In genomic region chr9:83299094-83299493, GRCh38 we compare ENCODE assay signal across 19 cellular contexts.
A peak's percentile ranks its signal among the peaks of the same experiment; 100 is the strongest.
DNase-seq lines count a peak whose midpoint lies in the region; ATAC-seq and TF ChIP-seq lines count a peak whose summit lies in the region.
"Had no signal": no experiment of that assay in that cellular context is flagged by ENCODE, and none has a peak within 500 bp of the region (broad histone marks: within the 10 kb centered on the region; RNA-seq: fewer than 3 reads in every experiment).

No MANE protein-coding gene starts in this region.

- intact Hi-C loops in activated CD8-positive, alpha-beta T cell treated with anti-CD3 and anti-CD28 coated beads for 36 hours (cut with micrococcal nuclease), result no loop called here
- intact Hi-C loops in right cardiac atrium (cut with DNase I), result no loop called here

- H3K4me2 ChIP-seq in parathyroid adenoma (ENCODE audit: low read length), result no peak overlapping the region

- H3K27ac ChIP-seq in ACC112 (ENCODE audit: low read depth, low read length) (peak overlapping the region; percentile 41; the same call in 1 of the 2 replicates), parathyroid adenoma (peak overlapping the region; percentile 42), right cardiac atrium (ENCODE audit: low read length) (no peak overlapping the region)
- H3K27ac ChIP-seq: C4-2B had no signal

- H2AFZ ChIP-seq in ACC112 (ENCODE audit: low read length, unreplicated experiment), result no peak overlapping the region
- no peak overlapping the region for H2AFZ ChIP-seq in parathyroid adenoma

- H3K79me2 ChIP-seq in ACC112 (ENCODE audit: control insufficient read depth, insufficient read depth, low read length, unreplicated experiment), result no peaks in the 10 kb centered on the region
- peaks cover 3% of the 10 kb centered on the region for H3K79me2 ChIP-seq in parathyroid adenoma

- H3K36me3 Mint-ChIP-seq in activated CD8-positive, alpha-beta T cell treated with anti-CD3 and anti-CD28 coated beads for 36 hours (ENCODE audit: low read depth), result no peaks in the 10 kb centered on the region

- H3K9me3 ChIP-seq in parathyroid adenoma (ENCODE audit: control insufficient read depth, low read length) (no peaks in the 10 kb centered on the region), right cardiac atrium (ENCODE audit: control insufficient read depth, low read length) (no peaks in the 10 kb centered on the region)
- H3K9me3 ChIP-seq: HAP-1 had no signal

- ATAC-seq in activated CD8-positive, alpha-beta T cell treated with anti-CD3 and anti-CD28 coated beads for 36 hours, result no peak
- no peak for ATAC-seq in right cardiac atrium

- H3K36me3 ChIP-seq in ACC112 (ENCODE audit: insufficient read depth, low read length) (no peaks in the 10 kb centered on the region), parathyroid adenoma (ENCODE audit: control insufficient read depth, insufficient read depth, low read length) (no peaks in the 10 kb centered on the region)
- H3K36me3 ChIP-seq: HAP-1 had no signal

- H3K27me3 ChIP-seq in ACC112 (ENCODE audit: insufficient read depth, low read length) (no peaks in the 10 kb centered on the region), parathyroid adenoma (ENCODE audit: control insufficient read depth, insufficient read depth, low read length) (no peaks in the 10 kb centered on the region), right cardiac atrium (ENCODE audit: control insufficient read depth, insufficient read depth) (no peaks in the 10 kb centered on the region)

- H3K9ac ChIP-seq in parathyroid adenoma, result no peak overlapping the region

- H3K4me3 Mint-ChIP-seq in activated CD8-positive, alpha-beta T cell treated with anti-CD3 and anti-CD28 coated beads for 36 hours, result no peak overlapping the region

- H3K4me1 Mint-ChIP-seq in activated CD8-positive, alpha-beta T cell treated with anti-CD3 and anti-CD28 coated beads for 36 hours (ENCODE audit: low read depth), result no peaks in the 10 kb centered on the region

- no peak overlapping the region for H3K27ac Mint-ChIP-seq in activated CD8-positive, alpha-beta T cell treated with anti-CD3 and anti-CD28 coated beads for 36 hours

- H3K4me3 ChIP-seq in ACC112 (ENCODE audit: low read depth, low read length), result no peak overlapping the region; the same call in 1 of the 2 replicates
- no peak overlapping the region for H3K4me3 ChIP-seq in choroid plexus epithelial cell (ENCODE audit: low read depth, low read length)
- no peak overlapping the region for H3K4me3 ChIP-seq in parathyroid adenoma (ENCODE audit: low read depth, low read length)
- H3K4me3 ChIP-seq in right cardiac atrium (ENCODE audit: low read length), result no peak overlapping the region
- H3K4me3 ChIP-seq: HAP-1 had no signal

- DNase-seq in HT1080 (ENCODE audit: low read depth) (peak; percentile 6), choroid plexus epithelial cell (ENCODE audit: low read depth) (peak; percentile 9), GM19238 (ENCODE audit: insufficient read length, low spot score) (no peak), right cardiac atrium (no peak), GM20000 (ENCODE audit: low spot score) (no peak)
- DNase-seq in activated CD8-positive, alpha-beta T cell treated with anti-CD3 and anti-CD28 coated beads for 36 hours, result no peak
- DNase-seq: GDM1; KBM-7; NCI-H1417 treated with DMSO at 0.1 percent for 48 hours; NCI-H2029 treated with DMSO at 0.1 percent for 48 hours; NCI-H2171 treated with DMSO at 0.1 percent for 48 hours; NCI-H446 treated with DMSO at 0.1 percent for 48 hours; NK-92 treated with Interleukin-12 subunit alpha and Interleukin-12 subunit beta, amount 100 ng/mL, for 24 hours; RPMI8226; SIG-M5 had no signal

- H3K4me1 ChIP-seq in ACC112 (ENCODE audit: control insufficient read depth, insufficient read depth, low read length, unreplicated experiment) (peaks cover 19% of the 10 kb centered on the region), parathyroid adenoma (peaks cover 13% of the 10 kb centered on the region), right cardiac atrium (ENCODE audit: control insufficient read depth, insufficient read depth, low read length) (no peaks in the 10 kb centered on the region)
- H3K4me1 ChIP-seq: HAP-1 had no signal

- no peaks in the 10 kb centered on the region for H3K27me3 Mint-ChIP-seq in activated CD8-positive, alpha-beta T cell treated with anti-CD3 and anti-CD28 coated beads for 36 hours

- TF ChIP-seq CTCF in choroid plexus epithelial cell (conservative IDR thresholded peaks at IDR 0.05; ENCODE audit: low read depth, low read length) (no peak), parathyroid adenoma (IDR thresholded peaks at IDR 0.05) (no peak), GM20000 (IDR thresholded peaks at IDR 0.05; ENCODE audit: extremely low read depth, missing control alignments) (no peak)
- no peak for TF ChIP-seq CTCF in activated CD8-positive, alpha-beta T cell treated with anti-CD3 and anti-CD28 coated beads for 36 hours (IDR thresholded peaks at IDR 0.05)

- POLR2A ChIA-PET in activated CD8-positive, alpha-beta T cell treated with anti-CD3 and anti-CD28 coated beads for 36 hours (lab: Charles Lee), result no interaction called here

- 98% methylated on average over 2 of the region's 2 CpGs for WGBS in right cardiac atrium

- H3K9me3 Mint-ChIP-seq in activated CD8-positive, alpha-beta T cell treated with anti-CD3 and anti-CD28 coated beads for 36 hours, result no peaks in the 10 kb centered on the region

- CTCF ChIA-PET in activated CD8-positive, alpha-beta T cell treated with anti-CD3 and anti-CD28 coated beads for 36 hours (lab: Charles Lee), result no interaction called here

Comparison
In these comparisons a context has a peak if more than half of its experiments do, and no peak if none do; other contexts are left out.
1. DNase-seq: peak in HT1080 (single experiment) and choroid plexus epithelial cell (single experiment); none in activated CD8-positive, alpha-beta T cell treated with anti-CD3 and anti-CD28 coated beads for 36 hours (single experiment), GM19238 (single experiment), right cardiac atrium (0 of 3) and GM20000 (single experiment).